Comparison of ENCODE assay signal across 8 cellular contexts in genomic region chr6:30616811-30617564, GRCh38. TPM values are rescaled to one million over a fixed set of nuclear protein-coding genes. Genes with fewer than 3 reads are reported as not detected.
A peak's percentile ranks its signal among the peaks of the same experiment; 100 is the strongest.
DNase-seq lines count a peak whose midpoint lies in the region; TF ChIP-seq lines count a peak whose summit lies in the region.

Gene PPP1R10 (minus strand): TSS chr6:30617243. CDS start chr6:30609944, 7,299 bp downstream.

- DNase-seq in CMK (ENCODE audit: low read depth) (peak; percentile 100), GM20000 (ENCODE audit: low spot score) (peak; percentile 91), HT-29 (ENCODE audit: low spot score) (peak; percentile 100), NOMO-1 (lab: John Stamatoyannopoulos, UW; ENCODE audit: unreplicated experiment in 2 of 2) (peak; percentile 97 to 99), lung microvascular endothelial cell (ENCODE audit: low read depth in 2 of 2) (peak; percentile 100)
- peak; percentile 97 for DNase-seq in effector CD8-positive, alpha-beta T cell (lab: John Stamatoyannopoulos, UW)
- peak; percentile 96 to 99 (median 97) for DNase-seq in stimulated activated CD4-positive, alpha-beta T cell treated with anti-CD3 and anti-CD28 coated beads, TNF-alpha, amount 100 ng/mL, for 48 hours (ENCODE audit: low read depth in 3 of 3)

- CTCF ChIA-PET in activated CD8-positive, alpha-beta memory T cell treated with anti-CD3 and anti-CD28 coated beads for 36 hours (lab: Charles Lee): interaction anchor here (0.9 to 1.8 kb wide), 8 partner anchors 9 to 106 kb away, joined by 3 to 7 read pairs (median 4); partner anchors contain the start of genes ATAT1 and MDC1

- POLR2A ChIA-PET in activated CD8-positive, alpha-beta memory T cell treated with anti-CD3 and anti-CD28 coated beads for 36 hours (lab: Charles Lee): interaction anchor here (0.7 to 1.4 kb wide), 3 partner anchors 46 to 100 kb away, joined by 3 to 5 read pairs (median 4); partner anchors contain the start of genes ABCF1 and MDC1

- no peak for TF ChIP-seq CTCF in GM20000 (IDR thresholded peaks at IDR 0.05; ENCODE audit: extremely low read depth, missing control alignments)

RNA-seq across cellular contexts. Expression of gene PPP1R10, which starts in this region (rescaled TPM):
- 50.3 and 51.5 TPM in 2 replicates for total RNA-seq in HT-29 (2014; rRNA removed; shearing (Covaris generic))
- 10 to 100 TPM; 92.9 to 98.7 TPM for total RNA-seq in activated CD8-positive, alpha-beta memory T cell treated with anti-CD3 and anti-CD28 coated beads for 36 hours
- 7.0 and 12.5 TPM in 2 replicates for total RNA-seq in lung microvascular endothelial cell

Comparison
In these comparisons a context has a peak if more than half of its experiments do, and no peak if none do; other contexts are left out.
1. Peak in every context shown above with its lines: DNase-seq.